8 cellular contexts compared by ENCODE assay signal in the genomic region with DNA sequence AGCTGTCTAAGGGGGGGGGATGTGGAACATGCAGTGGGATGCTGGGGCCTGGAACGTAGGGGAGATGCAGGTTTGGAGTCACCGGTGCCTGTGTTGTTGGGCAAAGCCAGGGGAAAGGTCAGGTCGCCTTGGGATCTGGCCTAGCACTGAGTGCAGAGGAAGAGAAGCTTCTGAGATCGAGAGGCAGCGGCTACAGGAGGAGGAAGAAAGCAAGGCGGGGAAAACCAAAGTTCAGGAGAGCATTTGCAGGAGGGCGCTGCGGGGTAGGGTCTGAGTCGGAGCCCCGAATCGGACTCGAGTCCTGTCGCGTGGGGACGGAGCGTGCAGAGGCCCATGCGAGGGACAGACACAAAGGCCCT. TPM values are rescaled to one million over a fixed set of nuclear protein-coding genes. Genes with fewer than 3 reads are reported as not detected.
DNase-seq lines count a peak whose midpoint lies in the region; ATAC-seq and TF ChIP-seq lines count a peak whose summit lies in the region.

No MANE protein-coding gene starts in this region.

- peaks cover 13% of the 10 kb centered on the region for H3K27me3 Mint-ChIP-seq in WTC11 (ENCODE audit: low read depth)

- no peaks in the 10 kb centered on the region for H3K27me3 ChIP-seq in stomach

- peaks cover 3% of the 10 kb centered on the region; the same call in 1 of the 2 replicates for H3K36me3 Mint-ChIP-seq in WTC11

- no peaks in the 10 kb centered on the region for H3K36me3 ChIP-seq in stomach

- H3K4me1 ChIP-seq in stomach = peaks cover 32 to 50% (median 46%) of the 10 kb centered on the region in 4 donors

- peak overlapping the region; percentile 93 to 98 (median 96) for H3K27ac ChIP-seq in stomach

- POLR2A ChIA-PET in WTC11 (lab: Charles Lee) = interaction anchor here (0.6 to 1.7 kb wide), 3 partner anchors 9 to 191 kb away, joined by 3 read pairs; no protein-coding TSS in a partner anchor

- WGBS in stomach, 5 donors = 14 to 25% (median 16%) methylated on average over 17 of the region's 17 CpGs

- intact Hi-C loops in stomach (cut with DNase I; ENCODE audit: low total_unique reads) = no loop called here

- CTCF ChIA-PET in WTC11 (lab: Charles Lee) = interaction anchor here (1.0 to 3.5 kb wide), 15 partner anchors 9 to 259 kb away, joined by 4 to 93 read pairs (median 17); a partner anchor contains a TSS

- DNase-seq in NCI-H510A treated with DMSO at 0.1 percent for 48 hours (lab: John Stamatoyannopoulos, UW) = peak; percentile 6
- DNase-seq in NCI-H510A (lab: John Stamatoyannopoulos, UW) = no peak
- DNase-seq in WTC11 (ENCODE audit: low spot score) = no peak
- DNase-seq in stomach = no peak
- DNase-seq in kidney tubule cell (ENCODE audit: low spot score) = no peak
- no peak for DNase-seq in stimulated activated CD4-positive, alpha-beta T cell treated with anti-CD3 and anti-CD28 coated beads, Interleukin-4, amount 100 ng/mL, for 4 hours

- H3K9me3 Mint-ChIP-seq in WTC11 = no peaks in the 10 kb centered on the region

- H3K27ac Mint-ChIP-seq in WTC11 = peak overlapping the region; percentile 50

- H3K4me1 Mint-ChIP-seq in WTC11 = peaks cover 43% of the 10 kb centered on the region

- H3K4me3 Mint-ChIP-seq in WTC11 = peak overlapping the region; percentile 78

- no peak for TF ChIP-seq EP300 in stomach (IDR thresholded peaks at IDR 0.05)

- no peak for TF ChIP-seq POLR2A in stomach (IDR thresholded peaks at IDR 0.05)

- H3K4me3 ChIP-seq in iPS-11a (ENCODE audit: low read depth, low read length) (peak overlapping the region; percentile 80), stomach (peak overlapping the region; percentile 74 to 91 (median 82))

- peak; percentile 0; the same call in 1 of the 2 replicates for ATAC-seq in WTC11
- ATAC-seq in GM19328 (IDR thresholded peaks at IDR 0.05; ENCODE audit: unreplicated experiment) = no peak

- TF ChIP-seq CTCF in WTC11 (IDR thresholded peaks at IDR 0.05) = no peak
- no peak for TF ChIP-seq CTCF in stomach (IDR thresholded peaks at IDR 0.05)

- H3K9me3 ChIP-seq in stomach = no peaks in the 10 kb centered on the region

TF ChIP-seq in WTC11, 78 proteins besides CTCF, POLR2A, EP300 and RAD21:
- TF ChIP-seq FOXK1 (CRISPR knock-in tag; IDR thresholded peaks at IDR 0.05) (no peak), NR1H2 (CRISPR knock-in tag; IDR thresholded peaks at IDR 0.05) (no peak), CREM (CRISPR knock-in tag; IDR thresholded peaks at IDR 0.05) (no peak), NFE2L1 (CRISPR knock-in tag; IDR thresholded peaks at IDR 0.05) (0 out of 2 replicates have a peak, but pooled peaks have one; percentile 57), RELA (CRISPR knock-in tag; IDR thresholded peaks at IDR 0.05; ENCODE audit: borderline replicate concordance) (no peak)
- TF ChIP-seq, protein P1, sequence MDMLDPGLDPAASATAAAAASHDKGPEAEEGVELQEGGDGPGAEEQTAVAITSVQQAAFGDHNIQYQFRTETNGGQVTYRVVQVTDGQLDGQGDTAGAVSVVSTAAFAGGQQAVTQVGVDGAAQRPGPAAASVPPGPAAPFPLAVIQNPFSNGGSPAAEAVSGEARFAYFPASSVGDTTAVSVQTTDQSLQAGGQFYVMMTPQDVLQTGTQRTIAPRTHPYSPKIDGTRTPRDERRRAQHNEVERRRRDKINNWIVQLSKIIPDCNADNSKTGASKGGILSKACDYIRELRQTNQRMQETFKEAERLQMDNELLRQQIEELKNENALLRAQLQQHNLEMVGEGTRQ (CRISPR knock-in tag; IDR thresholded peaks at IDR 0.05) = no peak
- TF ChIP-seq, protein P2, sequence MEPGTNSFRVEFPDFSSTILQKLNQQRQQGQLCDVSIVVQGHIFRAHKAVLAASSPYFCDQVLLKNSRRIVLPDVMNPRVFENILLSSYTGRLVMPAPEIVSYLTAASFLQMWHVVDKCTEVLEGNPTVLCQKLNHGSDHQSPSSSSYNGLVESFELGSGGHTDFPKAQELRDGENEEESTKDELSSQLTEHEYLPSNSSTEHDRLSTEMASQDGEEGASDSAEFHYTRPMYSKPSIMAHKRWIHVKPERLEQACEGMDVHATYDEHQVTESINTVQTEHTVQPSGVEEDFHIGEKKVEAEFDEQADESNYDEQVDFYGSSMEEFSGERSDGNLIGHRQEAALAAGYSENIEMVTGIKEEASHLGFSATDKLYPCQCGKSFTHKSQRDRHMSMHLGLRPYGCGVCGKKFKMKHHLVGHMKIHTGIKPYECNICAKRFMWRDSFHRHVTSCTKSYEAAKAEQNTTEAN (CRISPR knock-in tag; IDR thresholded peaks at IDR 0.05) = peak; percentile 44; the same call in 1 of the 2 replicates

RNA-seq across cellular contexts. Expression of a gene that starts 1.0 kb away (rescaled TPM):
- total RNA-seq in WTC11 (2021) = 177 to 201 TPM (median 194 TPM) in 3 replicates
- total RNA-seq in stomach = 100 to 1,000 TPM in 2 of 5 donors, 10 to 100 TPM in 3; 37.9 to 576 (median 86.1) TPM
- 10 to 100 TPM; 16.3 to 32.9 (median 17.5) TPM for polyA plus RNA-seq in stomach
